In the genomic region with DNA sequence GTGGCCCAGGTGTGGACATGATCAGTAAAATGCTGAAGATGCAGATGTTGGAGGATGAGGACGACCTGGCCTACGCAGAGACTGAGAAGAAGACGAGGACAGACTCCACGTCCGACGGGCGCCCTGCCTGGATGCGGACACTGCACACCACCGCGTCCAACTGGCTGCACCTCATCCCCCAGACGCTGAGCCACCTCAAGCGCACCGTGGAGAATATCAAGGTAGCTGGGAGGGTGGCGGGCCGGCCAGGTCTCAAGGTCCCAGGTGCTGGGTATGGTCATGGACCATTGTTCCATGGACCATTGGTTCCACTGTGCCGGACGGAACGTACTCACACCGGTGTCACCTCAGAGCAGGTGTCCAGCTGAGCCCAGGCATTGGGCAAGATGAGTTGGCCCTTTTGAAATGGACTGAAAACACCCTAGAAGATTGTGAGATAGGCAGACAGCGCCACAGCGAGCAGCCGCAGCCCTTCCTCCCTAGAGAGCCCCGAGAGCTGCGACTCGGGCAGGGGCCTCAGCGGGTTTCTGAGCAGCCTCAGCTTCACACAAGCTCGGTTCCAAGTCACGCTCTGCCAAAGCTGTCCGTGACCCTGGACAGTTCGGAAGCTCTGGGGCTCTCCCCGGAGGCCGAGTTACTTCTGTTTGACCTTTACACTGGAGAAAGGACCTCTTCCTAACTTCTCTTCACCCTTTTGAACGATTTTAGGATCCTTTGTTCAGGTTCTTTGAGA, we compare ENCODE assay signal across 1 cellular context.
TF ChIP-seq lines count a peak whose summit lies in the region.

No MANE protein-coding gene starts in this region.

TF ChIP-seq in WTC11, 78 proteins besides CTCF, POLR2A, EP300 and RAD21 (continued from another document):
- TF ChIP-seq, protein P1, sequence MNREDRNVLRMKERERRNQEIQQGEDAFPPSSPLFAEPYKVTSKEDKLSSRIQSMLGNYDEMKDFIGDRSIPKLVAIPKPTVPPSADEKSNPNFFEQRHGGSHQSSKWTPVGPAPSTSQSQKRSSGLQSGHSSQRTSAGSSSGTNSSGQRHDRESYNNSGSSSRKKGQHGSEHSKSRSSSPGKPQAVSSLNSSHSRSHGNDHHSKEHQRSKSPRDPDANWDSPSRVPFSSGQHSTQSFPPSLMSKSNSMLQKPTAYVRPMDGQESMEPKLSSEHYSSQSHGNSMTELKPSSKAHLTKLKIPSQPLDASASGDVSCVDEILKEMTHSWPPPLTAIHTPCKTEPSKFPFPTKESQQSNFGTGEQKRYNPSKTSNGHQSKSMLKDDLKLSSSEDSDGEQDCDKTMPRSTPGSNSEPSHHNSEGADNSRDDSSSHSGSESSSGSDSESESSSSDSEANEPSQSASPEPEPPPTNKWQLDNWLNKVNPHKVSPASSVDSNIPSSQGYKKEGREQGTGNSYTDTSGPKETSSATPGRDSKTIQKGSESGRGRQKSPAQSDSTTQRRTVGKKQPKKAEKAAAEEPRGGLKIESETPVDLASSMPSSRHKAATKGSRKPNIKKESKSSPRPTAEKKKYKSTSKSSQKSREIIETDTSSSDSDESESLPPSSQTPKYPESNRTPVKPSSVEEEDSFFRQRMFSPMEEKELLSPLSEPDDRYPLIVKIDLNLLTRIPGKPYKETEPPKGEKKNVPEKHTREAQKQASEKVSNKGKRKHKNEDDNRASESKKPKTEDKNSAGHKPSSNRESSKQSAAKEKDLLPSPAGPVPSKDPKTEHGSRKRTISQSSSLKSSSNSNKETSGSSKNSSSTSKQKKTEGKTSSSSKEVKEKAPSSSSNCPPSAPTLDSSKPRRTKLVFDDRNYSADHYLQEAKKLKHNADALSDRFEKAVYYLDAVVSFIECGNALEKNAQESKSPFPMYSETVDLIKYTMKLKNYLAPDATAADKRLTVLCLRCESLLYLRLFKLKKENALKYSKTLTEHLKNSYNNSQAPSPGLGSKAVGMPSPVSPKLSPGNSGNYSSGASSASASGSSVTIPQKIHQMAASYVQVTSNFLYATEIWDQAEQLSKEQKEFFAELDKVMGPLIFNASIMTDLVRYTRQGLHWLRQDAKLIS (CRISPR knock-in tag; IDR thresholded peaks at IDR 0.05; ENCODE audit: borderline replicate concordance), result no peak
- TF ChIP-seq RELA (CRISPR knock-in tag; IDR thresholded peaks at IDR 0.05; ENCODE audit: borderline replicate concordance), result no peak
- TF ChIP-seq ESRRA (CRISPR knock-in tag; IDR thresholded peaks at IDR 0.05; ENCODE audit: borderline replicate concordance), result no peak
- no peak for TF ChIP-seq ZNF396 (CRISPR knock-in tag; IDR thresholded peaks at IDR 0.05; ENCODE audit: borderline replicate concordance)
- TF ChIP-seq, protein P2, sequence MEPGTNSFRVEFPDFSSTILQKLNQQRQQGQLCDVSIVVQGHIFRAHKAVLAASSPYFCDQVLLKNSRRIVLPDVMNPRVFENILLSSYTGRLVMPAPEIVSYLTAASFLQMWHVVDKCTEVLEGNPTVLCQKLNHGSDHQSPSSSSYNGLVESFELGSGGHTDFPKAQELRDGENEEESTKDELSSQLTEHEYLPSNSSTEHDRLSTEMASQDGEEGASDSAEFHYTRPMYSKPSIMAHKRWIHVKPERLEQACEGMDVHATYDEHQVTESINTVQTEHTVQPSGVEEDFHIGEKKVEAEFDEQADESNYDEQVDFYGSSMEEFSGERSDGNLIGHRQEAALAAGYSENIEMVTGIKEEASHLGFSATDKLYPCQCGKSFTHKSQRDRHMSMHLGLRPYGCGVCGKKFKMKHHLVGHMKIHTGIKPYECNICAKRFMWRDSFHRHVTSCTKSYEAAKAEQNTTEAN (CRISPR knock-in tag; IDR thresholded peaks at IDR 0.05), result no peak
- TF ChIP-seq, protein P3, sequence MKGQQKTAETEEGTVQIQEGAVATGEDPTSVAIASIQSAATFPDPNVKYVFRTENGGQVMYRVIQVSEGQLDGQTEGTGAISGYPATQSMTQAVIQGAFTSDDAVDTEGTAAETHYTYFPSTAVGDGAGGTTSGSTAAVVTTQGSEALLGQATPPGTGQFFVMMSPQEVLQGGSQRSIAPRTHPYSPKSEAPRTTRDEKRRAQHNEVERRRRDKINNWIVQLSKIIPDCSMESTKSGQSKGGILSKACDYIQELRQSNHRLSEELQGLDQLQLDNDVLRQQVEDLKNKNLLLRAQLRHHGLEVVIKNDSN (CRISPR knock-in tag; IDR thresholded peaks at IDR 0.05), result no peak
